ENCODE assay signal across 7 cellular contexts in the genomic region with DNA sequence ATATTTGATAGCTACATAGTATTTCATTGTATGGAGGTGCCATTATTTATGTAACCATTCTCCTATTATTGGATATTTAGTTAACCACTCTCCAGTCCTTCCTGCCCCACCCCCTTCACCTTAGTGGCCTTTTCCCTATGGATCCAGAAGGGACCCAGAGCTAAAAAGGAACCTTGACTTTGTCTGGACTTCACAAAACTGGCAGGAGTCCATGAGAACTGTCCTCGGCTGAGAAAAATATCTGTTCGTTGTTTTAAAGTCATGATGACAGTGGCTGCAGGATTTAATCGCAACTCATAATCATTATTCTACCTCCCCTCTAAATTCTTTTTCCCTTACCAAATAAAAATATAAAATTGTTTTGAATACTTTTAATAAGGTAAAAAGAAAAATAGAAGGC.
"Had no signal": no experiment of that assay in that cellular context is flagged by ENCODE, and none has a peak within 500 bp of the region (broad histone marks: within the 10 kb centered on the region; RNA-seq: fewer than 3 reads in every experiment).

No MANE protein-coding gene starts in this region.

- H3K27me3 Mint-ChIP-seq: IgD-negative memory B cell had no signal

- ATAC-seq: GM23338, HCT116 had no signal

- DNase-seq: H9, HFFc6, KBM-7 had no signal

- H3K27ac ChIP-seq: KMS-11 had no signal

- H3K4me3 ChIP-seq: GM23338 had no signal

- H3K4me3 Mint-ChIP-seq: GM23338, H9, HFFc6, IgD-negative memory B cell had no signal

- H3K9me3 Mint-ChIP-seq: GM23338, H9, HFFc6, IgD-negative memory B cell had no signal

- H3K27ac Mint-ChIP-seq: GM23338, HFFc6, IgD-negative memory B cell had no signal

- H3K9ac ChIP-seq: KMS-11 had no signal
